ENCODE assay signal across 1 cellular context in genomic region chr13:20393273-20394235, GRCh38.
TF ChIP-seq lines count a peak whose summit lies in the region.

No MANE protein-coding gene starts in this region.

TF ChIP-seq in HepG2, 621 proteins besides CTCF, POLR2A, EP300 and RAD21 (continued from another document):
- TF ChIP-seq, protein P1, sequence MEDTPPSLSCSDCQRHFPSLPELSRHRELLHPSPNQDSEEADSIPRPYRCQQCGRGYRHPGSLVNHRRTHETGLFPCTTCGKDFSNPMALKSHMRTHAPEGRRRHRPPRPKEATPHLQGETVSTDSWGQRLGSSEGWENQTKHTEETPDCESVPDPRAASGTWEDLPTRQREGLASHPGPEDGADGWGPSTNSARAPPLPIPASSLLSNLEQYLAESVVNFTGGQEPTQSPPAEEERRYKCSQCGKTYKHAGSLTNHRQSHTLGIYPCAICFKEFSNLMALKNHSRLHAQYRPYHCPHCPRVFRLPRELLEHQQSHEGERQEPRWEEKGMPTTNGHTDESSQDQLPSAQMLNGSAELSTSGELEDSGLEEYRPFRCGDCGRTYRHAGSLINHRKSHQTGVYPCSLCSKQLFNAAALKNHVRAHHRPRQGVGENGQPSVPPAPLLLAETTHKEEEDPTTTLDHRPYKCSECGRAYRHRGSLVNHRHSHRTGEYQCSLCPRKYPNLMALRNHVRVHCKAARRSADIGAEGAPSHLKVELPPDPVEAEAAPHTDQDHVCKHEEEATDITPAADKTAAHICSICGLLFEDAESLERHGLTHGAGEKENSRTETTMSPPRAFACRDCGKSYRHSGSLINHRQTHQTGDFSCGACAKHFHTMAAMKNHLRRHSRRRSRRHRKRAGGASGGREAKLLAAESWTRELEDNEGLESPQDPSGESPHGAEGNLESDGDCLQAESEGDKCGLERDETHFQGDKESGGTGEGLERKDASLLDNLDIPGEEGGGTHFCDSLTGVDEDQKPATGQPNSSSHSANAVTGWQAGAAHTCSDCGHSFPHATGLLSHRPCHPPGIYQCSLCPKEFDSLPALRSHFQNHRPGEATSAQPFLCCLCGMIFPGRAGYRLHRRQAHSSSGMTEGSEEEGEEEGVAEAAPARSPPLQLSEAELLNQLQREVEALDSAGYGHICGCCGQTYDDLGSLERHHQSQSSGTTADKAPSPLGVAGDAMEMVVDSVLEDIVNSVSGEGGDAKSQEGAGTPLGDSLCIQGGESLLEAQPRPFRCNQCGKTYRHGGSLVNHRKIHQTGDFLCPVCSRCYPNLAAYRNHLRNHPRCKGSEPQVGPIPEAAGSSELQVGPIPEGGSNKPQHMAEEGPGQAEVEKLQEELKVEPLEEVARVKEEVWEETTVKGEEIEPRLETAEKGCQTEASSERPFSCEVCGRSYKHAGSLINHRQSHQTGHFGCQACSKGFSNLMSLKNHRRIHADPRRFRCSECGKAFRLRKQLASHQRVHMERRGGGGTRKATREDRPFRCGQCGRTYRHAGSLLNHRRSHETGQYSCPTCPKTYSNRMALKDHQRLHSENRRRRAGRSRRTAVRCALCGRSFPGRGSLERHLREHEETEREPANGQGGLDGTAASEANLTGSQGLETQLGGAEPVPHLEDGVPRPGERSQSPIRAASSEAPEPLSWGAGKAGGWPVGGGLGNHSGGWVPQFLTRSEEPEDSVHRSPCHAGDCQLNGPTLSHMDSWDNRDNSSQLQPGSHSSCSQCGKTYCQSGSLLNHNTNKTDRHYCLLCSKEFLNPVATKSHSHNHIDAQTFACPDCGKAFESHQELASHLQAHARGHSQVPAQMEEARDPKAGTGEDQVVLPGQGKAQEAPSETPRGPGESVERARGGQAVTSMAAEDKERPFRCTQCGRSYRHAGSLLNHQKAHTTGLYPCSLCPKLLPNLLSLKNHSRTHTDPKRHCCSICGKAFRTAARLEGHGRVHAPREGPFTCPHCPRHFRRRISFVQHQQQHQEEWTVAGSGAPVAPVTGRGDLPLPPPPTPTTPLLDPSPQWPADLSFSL (CRISPR knock-in tag; IDR thresholded peaks at IDR 0.05): peak; percentile 58; the same call in 1 of the 2 replicates
- TF ChIP-seq BRCA1 (CRISPR knock-in tag; IDR thresholded peaks at IDR 0.05) (no peak), TOPORS (CRISPR knock-in tag; IDR thresholded peaks at IDR 0.05) (no peak), ZNF143 (CRISPR knock-in tag; IDR thresholded peaks at IDR 0.05) (no peak), MAFG (CRISPR knock-in tag; IDR thresholded peaks at IDR 0.05) (no peak), ZC3H13 (CRISPR knock-in tag; IDR thresholded peaks at IDR 0.05) (no peak), HOXA5 (CRISPR knock-in tag; IDR thresholded peaks at IDR 0.05) (no peak), FOXP1 (IDR thresholded peaks at IDR 0.05) (0 out of 2 replicates have a peak, but pooled peaks have one; percentile 10), FOXP1 (CRISPR knock-in tag; IDR thresholded peaks at IDR 0.05) (no peak), GPN1 (CRISPR knock-in tag; IDR thresholded peaks at IDR 0.05; ENCODE audit: borderline replicate concordance) (no peak)
- TF ChIP-seq, protein P2, sequence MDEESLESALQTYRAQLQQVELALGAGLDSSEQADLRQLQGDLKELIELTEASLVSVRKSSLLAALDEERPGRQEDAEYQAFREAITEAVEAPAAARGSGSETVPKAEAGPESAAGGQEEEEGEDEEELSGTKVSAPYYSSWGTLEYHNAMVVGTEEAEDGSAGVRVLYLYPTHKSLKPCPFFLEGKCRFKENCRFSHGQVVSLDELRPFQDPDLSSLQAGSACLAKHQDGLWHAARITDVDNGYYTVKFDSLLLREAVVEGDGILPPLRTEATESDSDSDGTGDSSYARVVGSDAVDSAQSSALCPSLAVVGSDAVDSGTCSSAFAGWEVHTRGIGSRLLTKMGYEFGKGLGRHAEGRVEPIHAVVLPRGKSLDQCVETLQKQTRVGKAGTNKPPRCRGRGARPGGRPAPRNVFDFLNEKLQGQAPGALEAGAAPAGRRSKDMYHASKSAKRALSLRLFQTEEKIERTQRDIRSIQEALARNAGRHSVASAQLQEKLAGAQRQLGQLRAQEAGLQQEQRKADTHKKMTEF (CRISPR knock-in tag; IDR thresholded peaks at IDR 0.05): no peak
- TF ChIP-seq, protein P3, sequence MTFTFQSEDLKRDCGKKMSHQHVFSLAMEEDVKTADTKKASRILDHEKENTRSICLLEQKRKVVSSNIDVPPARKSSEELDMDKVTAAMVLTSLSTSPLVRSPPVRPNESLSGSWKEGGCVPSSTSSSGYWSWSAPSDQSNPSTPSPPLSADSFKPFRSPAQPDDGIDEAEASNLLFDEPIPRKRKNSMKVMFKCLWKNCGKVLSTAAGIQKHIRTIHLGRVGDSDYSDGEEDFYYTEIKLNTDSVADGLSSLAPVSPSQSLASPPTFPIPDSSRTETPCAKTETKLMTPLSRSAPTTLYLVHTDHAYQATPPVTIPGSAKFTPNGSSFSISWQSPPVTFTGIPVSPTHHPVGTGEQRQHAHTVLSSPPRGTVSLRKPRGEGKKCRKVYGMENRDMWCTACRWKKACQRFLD (CRISPR knock-in tag; IDR thresholded peaks at IDR 0.05; ENCODE audit: borderline replicate concordance): no peak
- TF ChIP-seq, protein P4, sequence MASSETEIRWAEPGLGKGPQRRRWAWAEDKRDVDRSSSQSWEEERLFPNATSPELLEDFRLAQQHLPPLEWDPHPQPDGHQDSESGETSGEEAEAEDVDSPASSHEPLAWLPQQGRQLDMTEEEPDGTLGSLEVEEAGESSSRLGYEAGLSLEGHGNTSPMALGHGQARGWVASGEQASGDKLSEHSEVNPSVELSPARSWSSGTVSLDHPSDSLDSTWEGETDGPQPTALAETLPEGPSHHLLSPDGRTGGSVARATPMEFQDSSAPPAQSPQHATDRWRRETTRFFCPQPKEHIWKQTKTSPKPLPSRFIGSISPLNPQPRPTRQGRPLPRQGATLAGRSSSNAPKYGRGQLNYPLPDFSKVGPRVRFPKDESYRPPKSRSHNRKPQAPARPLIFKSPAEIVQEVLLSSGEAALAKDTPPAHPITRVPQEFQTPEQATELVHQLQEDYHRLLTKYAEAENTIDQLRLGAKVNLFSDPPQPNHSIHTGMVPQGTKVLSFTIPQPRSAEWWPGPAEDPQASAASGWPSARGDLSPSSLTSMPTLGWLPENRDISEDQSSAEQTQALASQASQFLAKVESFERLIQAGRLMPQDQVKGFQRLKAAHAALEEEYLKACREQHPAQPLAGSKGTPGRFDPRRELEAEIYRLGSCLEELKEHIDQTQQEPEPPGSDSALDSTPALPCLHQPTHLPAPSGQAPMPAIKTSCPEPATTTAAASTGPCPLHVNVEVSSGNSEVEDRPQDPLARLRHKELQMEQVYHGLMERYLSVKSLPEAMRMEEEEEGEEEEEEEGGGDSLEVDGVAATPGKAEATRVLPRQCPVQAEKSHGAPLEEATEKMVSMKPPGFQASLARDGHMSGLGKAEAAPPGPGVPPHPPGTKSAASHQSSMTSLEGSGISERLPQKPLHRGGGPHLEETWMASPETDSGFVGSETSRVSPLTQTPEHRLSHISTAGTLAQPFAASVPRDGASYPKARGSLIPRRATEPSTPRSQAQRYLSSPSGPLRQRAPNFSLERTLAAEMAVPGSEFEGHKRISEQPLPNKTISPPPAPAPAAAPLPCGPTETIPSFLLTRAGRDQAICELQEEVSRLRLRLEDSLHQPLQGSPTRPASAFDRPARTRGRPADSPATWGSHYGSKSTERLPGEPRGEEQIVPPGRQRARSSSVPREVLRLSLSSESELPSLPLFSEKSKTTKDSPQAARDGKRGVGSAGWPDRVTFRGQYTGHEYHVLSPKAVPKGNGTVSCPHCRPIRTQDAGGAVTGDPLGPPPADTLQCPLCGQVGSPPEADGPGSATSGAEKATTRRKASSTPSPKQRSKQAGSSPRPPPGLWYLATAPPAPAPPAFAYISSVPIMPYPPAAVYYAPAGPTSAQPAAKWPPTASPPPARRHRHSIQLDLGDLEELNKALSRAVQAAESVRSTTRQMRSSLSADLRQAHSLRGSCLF (CRISPR knock-in tag; IDR thresholded peaks at IDR 0.05; ENCODE audit: borderline replicate concordance): no peak
- TF ChIP-seq, protein P5, sequence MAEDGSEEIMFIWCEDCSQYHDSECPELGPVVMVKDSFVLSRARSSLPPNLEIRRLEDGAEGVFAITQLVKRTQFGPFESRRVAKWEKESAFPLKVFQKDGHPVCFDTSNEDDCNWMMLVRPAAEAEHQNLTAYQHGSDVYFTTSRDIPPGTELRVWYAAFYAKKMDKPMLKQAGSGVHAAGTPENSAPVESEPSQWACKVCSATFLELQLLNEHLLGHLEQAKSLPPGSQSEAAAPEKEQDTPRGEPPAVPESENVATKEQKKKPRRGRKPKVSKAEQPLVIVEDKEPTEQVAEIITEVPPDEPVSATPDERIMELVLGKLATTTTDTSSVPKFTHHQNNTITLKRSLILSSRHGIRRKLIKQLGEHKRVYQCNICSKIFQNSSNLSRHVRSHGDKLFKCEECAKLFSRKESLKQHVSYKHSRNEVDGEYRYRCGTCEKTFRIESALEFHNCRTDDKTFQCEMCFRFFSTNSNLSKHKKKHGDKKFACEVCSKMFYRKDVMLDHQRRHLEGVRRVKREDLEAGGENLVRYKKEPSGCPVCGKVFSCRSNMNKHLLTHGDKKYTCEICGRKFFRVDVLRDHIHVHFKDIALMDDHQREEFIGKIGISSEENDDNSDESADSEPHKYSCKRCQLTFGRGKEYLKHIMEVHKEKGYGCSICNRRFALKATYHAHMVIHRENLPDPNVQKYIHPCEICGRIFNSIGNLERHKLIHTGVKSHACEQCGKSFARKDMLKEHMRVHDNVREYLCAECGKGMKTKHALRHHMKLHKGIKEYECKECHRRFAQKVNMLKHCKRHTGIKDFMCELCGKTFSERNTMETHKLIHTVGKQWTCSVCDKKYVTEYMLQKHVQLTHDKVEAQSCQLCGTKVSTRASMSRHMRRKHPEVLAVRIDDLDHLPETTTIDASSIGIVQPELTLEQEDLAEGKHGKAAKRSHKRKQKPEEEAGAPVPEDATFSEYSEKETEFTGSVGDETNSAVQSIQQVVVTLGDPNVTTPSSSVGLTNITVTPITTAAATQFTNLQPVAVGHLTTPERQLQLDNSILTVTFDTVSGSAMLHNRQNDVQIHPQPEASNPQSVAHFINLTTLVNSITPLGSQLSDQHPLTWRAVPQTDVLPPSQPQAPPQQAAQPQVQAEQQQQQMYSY (CRISPR knock-in tag; IDR thresholded peaks at IDR 0.05): no peak
- TF ChIP-seq, protein P6, sequence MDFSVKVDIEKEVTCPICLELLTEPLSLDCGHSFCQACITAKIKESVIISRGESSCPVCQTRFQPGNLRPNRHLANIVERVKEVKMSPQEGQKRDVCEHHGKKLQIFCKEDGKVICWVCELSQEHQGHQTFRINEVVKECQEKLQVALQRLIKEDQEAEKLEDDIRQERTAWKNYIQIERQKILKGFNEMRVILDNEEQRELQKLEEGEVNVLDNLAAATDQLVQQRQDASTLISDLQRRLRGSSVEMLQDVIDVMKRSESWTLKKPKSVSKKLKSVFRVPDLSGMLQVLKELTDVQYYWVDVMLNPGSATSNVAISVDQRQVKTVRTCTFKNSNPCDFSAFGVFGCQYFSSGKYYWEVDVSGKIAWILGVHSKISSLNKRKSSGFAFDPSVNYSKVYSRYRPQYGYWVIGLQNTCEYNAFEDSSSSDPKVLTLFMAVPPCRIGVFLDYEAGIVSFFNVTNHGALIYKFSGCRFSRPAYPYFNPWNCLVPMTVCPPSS (IDR thresholded peaks at IDR 0.05): peak; percentile 16
